8 cellular contexts compared by ENCODE assay signal in the genomic region with DNA sequence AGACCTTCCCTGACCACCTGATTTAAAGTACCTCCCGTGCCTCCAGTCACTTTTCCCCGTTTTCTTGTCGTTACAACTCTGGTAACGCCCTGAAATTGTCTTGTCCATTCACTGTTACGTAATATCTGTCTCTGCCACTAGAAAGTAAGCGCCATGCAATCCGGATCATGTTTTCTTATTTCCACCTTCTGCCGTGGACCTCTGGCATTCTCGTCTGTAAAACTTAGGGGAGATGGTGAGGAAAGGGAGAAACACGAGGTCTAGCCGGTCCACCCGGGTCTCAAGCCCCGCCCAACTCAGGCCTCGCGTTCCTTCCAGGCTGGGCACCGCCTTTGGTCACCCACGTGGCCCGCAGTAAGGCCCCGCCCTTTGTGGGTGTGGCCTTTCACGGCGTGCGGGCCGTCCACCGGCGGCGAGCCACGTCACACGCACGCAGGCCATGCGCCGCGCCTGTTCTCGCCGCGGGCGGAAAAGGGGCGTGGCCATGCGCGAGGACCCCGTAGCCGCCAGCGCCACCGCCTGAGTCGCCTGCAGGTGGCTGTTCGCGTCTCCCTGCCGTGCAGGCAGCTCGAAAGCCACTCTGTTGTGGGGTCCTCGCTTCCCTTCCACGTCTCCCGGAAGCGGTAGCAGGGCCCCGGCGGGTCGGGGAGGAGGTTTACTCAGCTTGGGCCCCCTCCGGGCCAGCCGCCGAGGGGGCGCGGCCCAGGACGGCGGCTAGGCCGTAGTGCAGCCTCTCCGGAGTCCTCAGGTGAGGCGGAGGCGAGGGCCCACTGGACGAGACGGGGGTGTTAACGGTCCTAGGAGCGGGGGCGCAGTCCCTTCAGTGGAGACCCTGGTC. TPM values are rescaled to one million over a fixed set of nuclear protein-coding genes. Genes with fewer than 3 reads are reported as not detected.
DNase-seq lines count a peak whose midpoint lies in the region; TF ChIP-seq lines count a peak whose summit lies in the region.

GOLGA5 (plus strand) TSS at position 597 of the 838 bp plus-strand sequence. CDS start 3,133 bp downstream, outside the sequence.

- in situ Hi-C loops in HAP-1 (cut with MboI; ENCODE audit: low sequenced_read_pairs): no loop called here

- H3K9me3 ChIP-seq in ES-I3 (ENCODE audit: control insufficient read depth, insufficient read depth, low read length): peaks cover 3% of the 10 kb centered on the region; the same call in 1 of the 2 replicates
- H3K9me3 ChIP-seq in HAP-1: 0 out of 2 replicates have a peak, but pooled peaks cover under 1% of the 10 kb centered on the region
- no peaks in the 10 kb centered on the region for H3K9me3 ChIP-seq in MM.1S (replicated peaks; ENCODE audit: insufficient read depth, low read length)

- H3K9me3 Mint-ChIP-seq in nephron: peaks cover 23% of the 10 kb centered on the region
- H3K9me3 Mint-ChIP-seq in stimulated activated naive CD8-positive, alpha-beta T cell treated with anti-CD3 and anti-CD28 coated beads, Interleukin-15, Interleukin-2, amounts not matched to agents 100 ng/mL and 50 ng/mL, for 24 hours: peaks cover 18% of the 10 kb centered on the region

- peak within 1 kb of the TSS; percentile 29; the same call in 1 of the 2 replicates for H3K27ac ChIP-seq in MM.1S (ENCODE audit: low read length)

- peaks cover 14% of the 10 kb centered on the region for H3K36me3 Mint-ChIP-seq in nephron (ENCODE audit: low read depth)
- H3K36me3 Mint-ChIP-seq in stimulated activated naive CD8-positive, alpha-beta T cell treated with anti-CD3 and anti-CD28 coated beads, Interleukin-15, Interleukin-2, amounts not matched to agents 100 ng/mL and 50 ng/mL, for 24 hours (ENCODE audit: low read depth): peaks cover 26% of the 10 kb centered on the region

- no peaks in the 10 kb centered on the region for H3K9me2 ChIP-seq in MM.1S (replicated peaks; ENCODE audit: insufficient read depth, low read length)

- H3F3A ChIP-seq in MM.1S (ENCODE audit: insufficient read depth, low read length): no peaks in the 10 kb centered on the region

- H4K20me1 ChIP-seq in MM.1S (ENCODE audit: insufficient read depth, low read length): no peaks in the 10 kb centered on the region

- peak within 1 kb of the TSS; percentile 78 to 99 (median 93) for H3K27ac Mint-ChIP-seq in nephron
- peak within 1 kb of the TSS; percentile 91 for H3K27ac Mint-ChIP-seq in stimulated activated naive CD8-positive, alpha-beta T cell treated with anti-CD3 and anti-CD28 coated beads, Interleukin-15, Interleukin-2, amounts not matched to agents 100 ng/mL and 50 ng/mL, for 24 hours

- no peaks in the 10 kb centered on the region for H3K27me3 ChIP-seq in HAP-1 (ENCODE audit: low read depth)
- H3K27me3 ChIP-seq in MM.1S (replicated peaks; ENCODE audit: insufficient read depth, low read length): no peaks in the 10 kb centered on the region

- peak within 1 kb of the TSS; percentile 51 for H3K4me2 ChIP-seq in MM.1S (ENCODE audit: low read depth, low read length)

- peaks cover 3% of the 10 kb centered on the region for H3K27me3 Mint-ChIP-seq in nephron (ENCODE audit: low read depth)
- H3K27me3 Mint-ChIP-seq in stimulated activated naive CD8-positive, alpha-beta T cell treated with anti-CD3 and anti-CD28 coated beads, Interleukin-15, Interleukin-2, amounts not matched to agents 100 ng/mL and 50 ng/mL, for 24 hours: no peaks in the 10 kb centered on the region

- DNase-seq in HAP-1 (ENCODE audit: low spot score in 2 of 2): peak; percentile 90 to 95
- DNase-seq in MM.1S: peak; percentile 92
- peak; percentile 53 for DNase-seq in SIG-M5 (lab: John Stamatoyannopoulos, UW)
- DNase-seq in activated gamma-delta T cell (lab: John Stamatoyannopoulos, UW): peak; percentile 98
- peak; percentile 98 for DNase-seq in fibroblast of the aortic adventitia (ENCODE audit: low read depth)

- TF ChIP-seq CTCF in MM.1S (IDR thresholded peaks at IDR 0.05; ENCODE audit: low read length) (no peak), fibroblast of the aortic adventitia (IDR thresholded peaks at IDR 0.05; ENCODE audit: insufficient read depth, low read length) (no peak), nephron (IDR thresholded peaks at IDR 0.05; ENCODE audit: unreplicated experiment in 3 of 3) (no peak)

- H3K4me3 ChIP-seq in HAP-1 (peak within 1 kb of the TSS; percentile 92), MM.1S (ENCODE audit: low read length) (peak within 1 kb of the TSS; percentile 94), fibroblast of the aortic adventitia (ENCODE audit: low read depth, low read length) (peak within 1 kb of the TSS; percentile 98)

- H3K36me3 ChIP-seq in ES-I3 (ENCODE audit: insufficient read depth, low read length) (peaks cover 6% of the 10 kb centered on the region), HAP-1 (replicated peaks) (peaks cover 11% of the 10 kb centered on the region), MM.1S (replicated peaks; ENCODE audit: insufficient read depth, low read length) (no peaks in the 10 kb centered on the region)

- peaks cover 24% of the 10 kb centered on the region for H3K4me1 Mint-ChIP-seq in nephron
- peaks cover 42% of the 10 kb centered on the region for H3K4me1 Mint-ChIP-seq in stimulated activated naive CD8-positive, alpha-beta T cell treated with anti-CD3 and anti-CD28 coated beads, Interleukin-15, Interleukin-2, amounts not matched to agents 100 ng/mL and 50 ng/mL, for 24 hours (ENCODE audit: low read depth)

- peak within 1 kb of the TSS; percentile 85 to 99 (median 86) for H3K4me3 Mint-ChIP-seq in nephron
- peak within 1 kb of the TSS; percentile 90 for H3K4me3 Mint-ChIP-seq in stimulated activated naive CD8-positive, alpha-beta T cell treated with anti-CD3 and anti-CD28 coated beads, Interleukin-15, Interleukin-2, amounts not matched to agents 100 ng/mL and 50 ng/mL, for 24 hours

- H3K79me2 ChIP-seq in MM.1S (ENCODE audit: low read length): peaks cover 23% of the 10 kb centered on the region

- peaks cover 4% of the 10 kb centered on the region; the same call in 1 of the 2 replicates for H3K4me1 ChIP-seq in ES-I3 (ENCODE audit: insufficient read depth, low read length)
- peaks cover 7% of the 10 kb centered on the region for H3K4me1 ChIP-seq in HAP-1
- peaks cover 4% of the 10 kb centered on the region; the same call in 1 of the 2 replicates for H3K4me1 ChIP-seq in MM.1S (ENCODE audit: low read length)

- peak within 1 kb of the TSS; percentile 77 for H2AFZ ChIP-seq in MM.1S (ENCODE audit: low read length)

- H3K9ac ChIP-seq in ES-I3 (ENCODE audit: low read depth, low read length) (peak within 1 kb of the TSS; percentile 68), MM.1S (ENCODE audit: low read length) (peak within 1 kb of the TSS; percentile 95)

RNA-seq across cellular contexts. Expression of gene GOLGA5, which starts in this region (rescaled TPM):
- 35.4 and 70.3 TPM in 2 replicates for total RNA-seq in fibroblast of the aortic adventitia (ENCODE audit: low replicate concordance)

Comparison
In these comparisons a context has a peak if more than half of its experiments do, and no peak if none do; other contexts are left out.
1. Peak in every context shown above with its lines: DNase-seq, H3K4me3 ChIP-seq and H3K27ac ChIP-seq.